1 cellular context compared by ENCODE assay signal in the genomic region with DNA sequence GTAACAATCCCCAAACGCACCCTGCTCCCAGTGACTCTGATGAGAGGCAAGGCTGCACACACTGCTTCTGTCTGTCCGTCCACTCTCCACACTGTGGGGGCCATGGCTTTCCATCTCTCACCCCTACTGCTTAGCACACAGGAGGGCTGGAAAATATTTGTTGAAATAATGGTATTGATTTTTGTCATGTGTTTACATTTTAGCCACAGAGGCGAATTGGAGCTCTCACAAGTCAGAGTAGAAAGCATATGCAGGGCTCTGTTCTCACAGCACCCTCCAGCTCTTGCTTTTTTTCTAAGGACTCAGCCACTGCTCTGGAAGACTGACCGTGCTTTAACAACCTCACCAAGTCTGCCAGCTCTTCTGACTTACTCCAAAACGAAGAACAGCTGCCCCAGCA.
TF ChIP-seq lines count a peak whose summit lies in the region.

No MANE protein-coding gene starts in this region.

TF ChIP-seq in GM23338, 12 proteins besides CTCF, POLR2A, EP300 and RAD21 (continued from another document):
- TF ChIP-seq, protein P1, sequence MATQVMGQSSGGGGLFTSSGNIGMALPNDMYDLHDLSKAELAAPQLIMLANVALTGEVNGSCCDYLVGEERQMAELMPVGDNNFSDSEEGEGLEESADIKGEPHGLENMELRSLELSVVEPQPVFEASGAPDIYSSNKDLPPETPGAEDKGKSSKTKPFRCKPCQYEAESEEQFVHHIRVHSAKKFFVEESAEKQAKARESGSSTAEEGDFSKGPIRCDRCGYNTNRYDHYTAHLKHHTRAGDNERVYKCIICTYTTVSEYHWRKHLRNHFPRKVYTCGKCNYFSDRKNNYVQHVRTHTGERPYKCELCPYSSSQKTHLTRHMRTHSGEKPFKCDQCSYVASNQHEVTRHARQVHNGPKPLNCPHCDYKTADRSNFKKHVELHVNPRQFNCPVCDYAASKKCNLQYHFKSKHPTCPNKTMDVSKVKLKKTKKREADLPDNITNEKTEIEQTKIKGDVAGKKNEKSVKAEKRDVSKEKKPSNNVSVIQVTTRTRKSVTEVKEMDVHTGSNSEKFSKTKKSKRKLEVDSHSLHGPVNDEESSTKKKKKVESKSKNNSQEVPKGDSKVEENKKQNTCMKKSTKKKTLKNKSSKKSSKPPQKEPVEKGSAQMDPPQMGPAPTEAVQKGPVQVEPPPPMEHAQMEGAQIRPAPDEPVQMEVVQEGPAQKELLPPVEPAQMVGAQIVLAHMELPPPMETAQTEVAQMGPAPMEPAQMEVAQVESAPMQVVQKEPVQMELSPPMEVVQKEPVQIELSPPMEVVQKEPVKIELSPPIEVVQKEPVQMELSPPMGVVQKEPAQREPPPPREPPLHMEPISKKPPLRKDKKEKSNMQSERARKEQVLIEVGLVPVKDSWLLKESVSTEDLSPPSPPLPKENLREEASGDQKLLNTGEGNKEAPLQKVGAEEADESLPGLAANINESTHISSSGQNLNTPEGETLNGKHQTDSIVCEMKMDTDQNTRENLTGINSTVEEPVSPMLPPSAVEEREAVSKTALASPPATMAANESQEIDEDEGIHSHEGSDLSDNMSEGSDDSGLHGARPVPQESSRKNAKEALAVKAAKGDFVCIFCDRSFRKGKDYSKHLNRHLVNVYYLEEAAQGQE (IDR thresholded peaks at IDR 0.05; ENCODE audit: unreplicated experiment): no peak
